Comparison of ENCODE assay signal across 13 cellular contexts in the genomic region with DNA sequence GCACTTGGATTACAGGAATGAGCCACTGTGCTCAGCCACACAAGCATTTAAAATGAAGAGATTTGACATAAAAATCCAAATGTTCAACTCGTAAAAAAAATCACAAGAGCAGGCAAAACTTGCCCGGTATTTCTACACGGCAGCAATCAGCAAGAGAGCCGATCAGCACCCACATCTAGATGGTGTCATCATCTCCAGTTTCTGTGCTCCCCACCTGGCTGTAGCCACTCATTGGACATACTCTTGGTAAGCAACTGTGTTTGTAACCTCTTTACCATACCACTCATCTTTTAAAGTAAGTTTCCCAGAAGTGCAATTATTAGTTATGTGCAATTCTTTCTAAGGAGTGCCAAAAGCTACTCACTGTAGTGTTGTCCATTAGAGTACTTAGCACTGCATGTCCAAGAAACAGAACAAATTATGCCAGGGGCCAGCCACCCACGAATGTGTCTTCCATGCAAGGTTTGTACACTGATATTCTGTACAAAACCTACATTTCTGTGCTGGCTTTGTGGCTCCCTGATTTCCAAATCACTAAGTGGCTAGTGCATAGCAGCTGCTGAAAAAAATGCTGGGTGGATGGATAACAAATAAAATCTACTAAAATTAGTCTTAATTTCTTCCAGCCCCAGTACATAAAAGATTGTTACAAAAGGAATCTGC.
DNase-seq lines count a peak whose midpoint lies in the region; ATAC-seq and TF ChIP-seq lines count a peak whose summit lies in the region.
"Had no signal": no experiment of that assay in that cellular context is flagged by ENCODE, and none has a peak within 500 bp of the region (broad histone marks: within the 10 kb centered on the region; RNA-seq: fewer than 3 reads in every experiment).

No MANE protein-coding gene starts in this region.

- peaks cover 86% of the 10 kb centered on the region for H3K79me2 ChIP-seq in Loucy (ENCODE audit: insufficient read depth, low read length)

- H3K4me1 ChIP-seq in Loucy (ENCODE audit: insufficient read depth, low read length, poor library complexity, severe bottlenecking) (peaks cover 55% of the 10 kb centered on the region), neutrophil (ENCODE audit: control insufficient read depth in 1 of 2, insufficient read depth in 1 of 2, low read depth in 1 of 2, low read length in 1 of 2) (peaks cover 0 to 10% of the 10 kb centered on the region in 2 experiments), left ventricle myocardium inferior (peaks cover 33% of the 10 kb centered on the region)

- no peaks in the 10 kb centered on the region for H3K36me3 Mint-ChIP-seq in glutamatergic neuron (ENCODE audit: unreplicated experiment)

- H3K4me1 Mint-ChIP-seq in glutamatergic neuron (ENCODE audit: low read depth, unreplicated experiment): peaks cover 21% of the 10 kb centered on the region

- no peak for TF ChIP-seq CTCF in Loucy (conservative IDR thresholded peaks at IDR 0.05; ENCODE audit: low read length)
- TF ChIP-seq CTCF in dorsolateral prefrontal cortex (IDR thresholded peaks at IDR 0.05 in 54 of 56, conservative IDR thresholded peaks at IDR 0.05 in 2 of 56; ENCODE audit: low read depth in 1 of 56, partially characterized antibody in 56 of 56): no peak
- TF ChIP-seq CTCF in neutrophil (IDR thresholded peaks at IDR 0.05): no peak
- no peak for TF ChIP-seq CTCF in left ventricle myocardium inferior (IDR thresholded peaks at IDR 0.05; ENCODE audit: borderline replicate concordance)
- TF ChIP-seq CTCF in glutamatergic neuron (IDR thresholded peaks at IDR 0.05; ENCODE audit: partially characterized antibody, unreplicated experiment): no peak

- H3K9ac ChIP-seq in Loucy (ENCODE audit: low read depth, low read length, poor library complexity, severe bottlenecking): peak overlapping the region; percentile 55

- H3K27ac ChIP-seq in dorsolateral prefrontal cortex (peak overlapping the region in 37 of 59 donors; percentile 2 to 70 (median 35)), neutrophil (peak overlapping the region; percentile 29), left ventricle myocardium inferior (replicated peaks) (no peak overlapping the region)
- H3K27ac ChIP-seq: heart left ventricle had no signal

- H3K27me3 Mint-ChIP-seq in glutamatergic neuron (ENCODE audit: unreplicated experiment): peaks cover 2% of the 10 kb centered on the region

- ATAC-seq in GM19351 (IDR thresholded peaks at IDR 0.05; ENCODE audit: unreplicated experiment): peak; percentile 47
- ATAC-seq in HG02571 (IDR thresholded peaks at IDR 0.05; ENCODE audit: unreplicated experiment): no peak
- ATAC-seq: CD8-positive, alpha-beta T cell; heart left ventricle had no signal

- H3K4me2 ChIP-seq in Loucy (ENCODE audit: low read depth, low read length, poor library complexity, severe bottlenecking): peak overlapping the region; percentile 76

- H3K4me3 ChIP-seq in Loucy (ENCODE audit: low read length, poor library complexity, severe bottlenecking) (peak overlapping the region; percentile 53), dorsolateral prefrontal cortex (peak overlapping the region in 2 of 59 donors; percentile 19 to 20), neutrophil (ENCODE audit: low read depth in 1 of 2, low read length in 1 of 2) (no peak overlapping the region), left ventricle myocardium inferior (no peak overlapping the region)
- H3K4me3 ChIP-seq: HAP-1, heart left ventricle, Peyer's patch had no signal

- DNase-seq in dorsolateral prefrontal cortex: no peak
- no peak for DNase-seq in NOMO-1 treated with DMSO at 0.1 percent for 48 hours (lab: John Stamatoyannopoulos, UW; ENCODE audit: unreplicated experiment)
- DNase-seq in left ventricle myocardium inferior: no peak
- no peak for DNase-seq in glutamatergic neuron
- DNase-seq: CD8-positive, alpha-beta T cell; effector CD8-positive, alpha-beta T cell; heart left ventricle; Peyer's patch had no signal

- no peaks in the 10 kb centered on the region for H3K27me3 ChIP-seq in Loucy (ENCODE audit: insufficient read depth, low read length, poor library complexity, severe bottlenecking)
- no peaks in the 10 kb centered on the region for H3K27me3 ChIP-seq in dorsolateral prefrontal cortex
- no peaks in the 10 kb centered on the region for H3K27me3 ChIP-seq in neutrophil
- H3K27me3 ChIP-seq in left ventricle myocardium inferior (ENCODE audit: low read depth): no peaks in the 10 kb centered on the region
- H3K27me3 ChIP-seq: heart left ventricle, Peyer's patch had no signal

- H3K9me2 ChIP-seq in Loucy (replicated peaks; ENCODE audit: low read depth, low read length): no peaks in the 10 kb centered on the region

- H3K36me3 ChIP-seq in Loucy (ENCODE audit: insufficient read depth, low read length) (no peaks in the 10 kb centered on the region), neutrophil (no peaks in the 10 kb centered on the region), left ventricle myocardium inferior (no peaks in the 10 kb centered on the region)
- H3K36me3 ChIP-seq: HAP-1, heart left ventricle, Peyer's patch had no signal

- peaks cover 6% of the 10 kb centered on the region; the same call in 1 of the 2 replicates for H3F3A ChIP-seq in Loucy (ENCODE audit: low read depth)

- no peak overlapping the region for H3K4me3 Mint-ChIP-seq in glutamatergic neuron (ENCODE audit: unreplicated experiment)
- H3K4me3 Mint-ChIP-seq: CD8-positive, alpha-beta T cell had no signal

- no peak overlapping the region for H3K27ac Mint-ChIP-seq in glutamatergic neuron (ENCODE audit: unreplicated experiment)
- H3K27ac Mint-ChIP-seq: CD8-positive, alpha-beta T cell had no signal

- peaks cover 4% of the 10 kb centered on the region for H4K20me1 ChIP-seq in Loucy (ENCODE audit: insufficient read depth, low read length, poor library complexity, severe bottlenecking)

- H2AFZ ChIP-seq in Loucy (ENCODE audit: low read length): no peak overlapping the region

- peaks cover 5% of the 10 kb centered on the region for H3K9me3 Mint-ChIP-seq in glutamatergic neuron (ENCODE audit: unreplicated experiment)
- H3K9me3 Mint-ChIP-seq: CD8-positive, alpha-beta T cell had no signal

- no peaks in the 10 kb centered on the region for H3K9me3 ChIP-seq in Loucy (ENCODE audit: insufficient read depth, low read depth, low read length)
- no peaks in the 10 kb centered on the region for H3K9me3 ChIP-seq in neutrophil
- peaks cover 16% of the 10 kb centered on the region for H3K9me3 ChIP-seq in left ventricle myocardium inferior (replicated peaks)
- H3K9me3 ChIP-seq: Peyer's patch had no signal

- intact Hi-C loops in dorsolateral prefrontal cortex (cut with DNase I): no loop called here
- intact Hi-C loops in left ventricle myocardium inferior (cut with micrococcal nuclease): no loop called here
